18 cellular contexts compared by ENCODE assay signal in genomic region chr5:50687548-50687947, GRCh38. TPM values are rescaled to one million over a fixed set of nuclear protein-coding genes. Genes with fewer than 3 reads are reported as not detected.
A peak's percentile ranks its signal among the peaks of the same experiment; 100 is the strongest.
DNase-seq lines count a peak whose midpoint lies in the region; ATAC-seq and TF ChIP-seq lines count a peak whose summit lies in the region.
"Had no signal": no experiment of that assay in that cellular context is flagged by ENCODE, and none has a peak within 500 bp of the region (broad histone marks: within the 10 kb centered on the region; RNA-seq: fewer than 3 reads in every experiment).

No MANE protein-coding gene starts in this region.

- no peaks in the 10 kb centered on the region for H3K36me3 ChIP-seq in CD4-positive, alpha-beta memory T cell (ENCODE audit: insufficient read depth, low read length)
- H3K36me3 ChIP-seq: BE2C had no signal

- no peaks in the 10 kb centered on the region for H3K27me3 ChIP-seq in CD4-positive, alpha-beta memory T cell (ENCODE audit: insufficient read depth, low read length)
- H3K27me3 ChIP-seq in H9 (ENCODE audit: insufficient read depth, low read length): no peaks in the 10 kb centered on the region
- H3K27me3 ChIP-seq: BE2C had no signal

- peak; percentile 59 for ATAC-seq in activated T-helper 17 cell treated with anti-CD3 and anti-CD28 coated beads, Interleukin-2, amount 50 U/mL, for 72 hours (replicated peaks)
- no peak for ATAC-seq in naive thymus-derived CD8-positive, alpha-beta T cell
- no peak for ATAC-seq in HG03135 (IDR thresholded peaks at IDR 0.05; ENCODE audit: unreplicated experiment)

- H3K4me1 ChIP-seq in CD4-positive, alpha-beta memory T cell (ENCODE audit: insufficient read depth, low read length): peaks cover 68% of the 10 kb centered on the region
- H3K4me1 ChIP-seq in H9 (ENCODE audit: insufficient read depth, low read length): no peaks in the 10 kb centered on the region; the same call in 1 of the 2 replicates
- H3K4me1 ChIP-seq: BE2C had no signal

- H4K20me1 ChIP-seq in H9 (ENCODE audit: control insufficient read depth, insufficient read depth, insufficient read length): no peaks in the 10 kb centered on the region

- peaks cover 45 to 52% of the 10 kb centered on the region in 2 donors for H3K36me3 Mint-ChIP-seq in CD4-positive, alpha-beta memory T cell
- H3K36me3 Mint-ChIP-seq in H9 (ENCODE audit: insufficient read depth in 1 of 3, low read depth in 3 of 3) (peaks cover 28 to 34% (median 30%) of the 10 kb centered on the region in 3 experiments), chondrocyte (ENCODE audit: low read depth) (peaks cover 4% of the 10 kb centered on the region)
- H3K36me3 Mint-ChIP-seq in activated T-helper 17 cell treated with anti-CD3 and anti-CD28 coated beads, Interleukin-2, amount 50 U/mL, for 72 hours (ENCODE audit: low read depth): peaks cover 31% of the 10 kb centered on the region
- peaks cover 23 to 46% (median 34%) of the 10 kb centered on the region in 3 donors for H3K36me3 Mint-ChIP-seq in naive thymus-derived CD8-positive, alpha-beta T cell

- peaks cover 0 to 14% (median 3%) of the 10 kb centered on the region in 8 donors for H3K9me3 Mint-ChIP-seq in CD4-positive, alpha-beta memory T cell
- H3K9me3 Mint-ChIP-seq in H9 (peaks cover 29 to 35% of the 10 kb centered on the region in 2 experiments), chondrocyte (ENCODE audit: low read depth) (peaks cover 5% of the 10 kb centered on the region)
- H3K9me3 Mint-ChIP-seq in activated T-helper 17 cell treated with anti-CD3 and anti-CD28 coated beads, Interleukin-2, amount 50 U/mL, for 72 hours: no peaks in the 10 kb centered on the region
- H3K9me3 Mint-ChIP-seq in naive thymus-derived CD8-positive, alpha-beta T cell: peaks cover 0 to 23% (median 3%) of the 10 kb centered on the region in 9 donors

- no peak overlapping the region for H4K91ac ChIP-seq in H9 (ENCODE audit: insufficient read length, low read depth, low read length)

- WGBS in H9 (ENCODE audit: extremely low coverage, insufficient read length, low lambda C conversion rate): no CpG with 5 or more reads among the region's 4 CpGs

- no peak overlapping the region for H4K5ac ChIP-seq in H9 (ENCODE audit: insufficient read length, low read depth, low read length)

- TF ChIP-seq CTCF in H9 (conservative IDR thresholded peaks at IDR 0.05) (no peak), chondrocyte (IDR thresholded peaks at IDR 0.05) (no peak)

- H2AK5ac ChIP-seq in H9 (ENCODE audit: insufficient read length, low read length): no peak overlapping the region

- no peak overlapping the region for H2BK15ac ChIP-seq in H9 (ENCODE audit: low read depth, low read length)

- H3K4me2 ChIP-seq in H9 (ENCODE audit: insufficient read depth, insufficient read length, low read length): no peak overlapping the region
- H3K4me2 ChIP-seq: PC-9 had no signal

- no peak overlapping the region for H3K9ac ChIP-seq in H9 (ENCODE audit: extremely low read depth, insufficient read length, low read length)

- peaks cover 12 to 50% (median 40%) of the 10 kb centered on the region in 4 donors for H3K4me1 Mint-ChIP-seq in CD4-positive, alpha-beta memory T cell
- H3K4me1 Mint-ChIP-seq in H9: peaks cover 41 to 55% of the 10 kb centered on the region in 2 experiments
- peaks cover 32% of the 10 kb centered on the region for H3K4me1 Mint-ChIP-seq in activated T-helper 17 cell treated with anti-CD3 and anti-CD28 coated beads, Interleukin-2, amount 50 U/mL, for 72 hours
- H3K4me1 Mint-ChIP-seq in naive thymus-derived CD8-positive, alpha-beta T cell: peaks cover 31 to 53% (median 37%) of the 10 kb centered on the region in 4 donors
- peaks cover 28% of the 10 kb centered on the region for H3K4me1 Mint-ChIP-seq in chondrocyte (ENCODE audit: low read depth)

- peaks cover 6% of the 10 kb centered on the region; the same call in 1 of the 2 replicates for H3K79me2 ChIP-seq in H9 (ENCODE audit: insufficient read depth, low read length)

- no peak overlapping the region for H3K23ac ChIP-seq in H9 (ENCODE audit: insufficient read length, low read depth, low read length)

- no peak overlapping the region for H3T11ph ChIP-seq in H9 (ENCODE audit: low read length)

- no peak for DNase-seq in CD4-positive, alpha-beta memory T cell
- DNase-seq in H9 (no peak), chondrocyte (ENCODE audit: low spot score) (no peak), NCI-H69 (lab: John Stamatoyannopoulos, UW) (no peak)
- no peak for DNase-seq in naive thymus-derived CD8-positive, alpha-beta T cell
- DNase-seq: BE2C, COR-L47, DMS153, EL, H7, NCI-H1092, NCI-H1694 treated with DMSO at 0.1 percent for 48 hours, NCI-H774, PC-9 had no signal

- H3K27ac ChIP-seq in CD4-positive, alpha-beta memory T cell (ENCODE audit: low read depth, low read length): no peak overlapping the region
- H3K27ac ChIP-seq in H9 (ENCODE audit: insufficient read length, low read depth, low read length): no peak overlapping the region
- H3K27ac ChIP-seq: PC-9, SK-N-MC had no signal

- H2BK5ac ChIP-seq in H9 (ENCODE audit: insufficient read length, low read length): no peak overlapping the region

- no peak overlapping the region for H2BK12ac ChIP-seq in H9 (ENCODE audit: insufficient read length, low read depth, low read length)

- H2AFZ ChIP-seq in H9 (ENCODE audit: low read length): no peak overlapping the region
- H2AFZ ChIP-seq: PC-9 had no signal

- no peak overlapping the region for H3K56ac ChIP-seq in H9 (ENCODE audit: insufficient read length, low read depth, low read length)

- peak overlapping the region; percentile 39 to 88 (median 73) for H3K27ac Mint-ChIP-seq in CD4-positive, alpha-beta memory T cell
- H3K27ac Mint-ChIP-seq in H9 (peak overlapping the region in 2 of 3 experiments; percentile 80 to 93; a peak in 4 of 7 replicates), chondrocyte (ENCODE audit: unreplicated experiment) (no peak overlapping the region)
- peak overlapping the region; percentile 73 for H3K27ac Mint-ChIP-seq in activated T-helper 17 cell treated with anti-CD3 and anti-CD28 coated beads, Interleukin-2, amount 50 U/mL, for 72 hours
- peak overlapping the region in 8 of 10 donors; percentile 6 to 83 (median 49) for H3K27ac Mint-ChIP-seq in naive thymus-derived CD8-positive, alpha-beta T cell

- no peaks in the 10 kb centered on the region for H3K9me3 ChIP-seq in CD4-positive, alpha-beta memory T cell (ENCODE audit: control insufficient read depth in 1 of 2, low read length in 2 of 2)
- H3K9me3 ChIP-seq in H9 (ENCODE audit: control insufficient read depth, low read depth, low read length): no peaks in the 10 kb centered on the region
- H3K9me3 ChIP-seq: BE2C had no signal

- no peak overlapping the region for H3K4me3 ChIP-seq in CD4-positive, alpha-beta memory T cell (ENCODE audit: low read length in 2 of 2)
- H3K4me3 ChIP-seq: PC-9, SK-N-MC had no signal

- H2BK20ac ChIP-seq in H9 (ENCODE audit: low read depth, low read length, poor library complexity, severe bottlenecking): no peak overlapping the region

- H4K8ac ChIP-seq in H9 (replicated peaks; ENCODE audit: insufficient read length, low read depth, low read length): no peak overlapping the region

- CTCF ChIA-PET in CD4-positive, alpha-beta memory T cell (lab: Charles Lee; ENCODE audit: partially characterized antibody): no interaction called here

- no peak overlapping the region for H2BK120ac ChIP-seq in H9 (ENCODE audit: low read depth, low read length, poor library complexity, severe bottlenecking)

- peaks cover 4% of the 10 kb centered on the region for H3K79me1 ChIP-seq in H9 (ENCODE audit: insufficient read depth, low read depth, low read length, poor library complexity, severe bottlenecking)

- peak overlapping the region in 5 of 8 donors; percentile 5 to 53 (median 29) for H3K4me3 Mint-ChIP-seq in CD4-positive, alpha-beta memory T cell
- H3K4me3 Mint-ChIP-seq in H9 (no peak overlapping the region), chondrocyte (ENCODE audit: unreplicated experiment) (no peak overlapping the region)
- H3K4me3 Mint-ChIP-seq in activated T-helper 17 cell treated with anti-CD3 and anti-CD28 coated beads, Interleukin-2, amount 50 U/mL, for 72 hours: peak overlapping the region; percentile 6
- H3K4me3 Mint-ChIP-seq in naive thymus-derived CD8-positive, alpha-beta T cell: peak overlapping the region in 5 of 10 donors; percentile 1 to 26 (median 12)
- H3K4me3 Mint-ChIP-seq: IgD-negative memory B cell had no signal

- intact Hi-C loops in CD4-positive, alpha-beta memory T cell (cut with micrococcal nuclease): no loop called here

- no peaks in the 10 kb centered on the region for H3K27me3 Mint-ChIP-seq in CD4-positive, alpha-beta memory T cell
- no peaks in the 10 kb centered on the region for H3K27me3 Mint-ChIP-seq in H9 (ENCODE audit: low read depth)
- H3K27me3 Mint-ChIP-seq in activated T-helper 17 cell treated with anti-CD3 and anti-CD28 coated beads, Interleukin-2, amount 50 U/mL, for 72 hours: no peaks in the 10 kb centered on the region
- H3K27me3 Mint-ChIP-seq in naive thymus-derived CD8-positive, alpha-beta T cell: no peaks in the 10 kb centered on the region
- H3K27me3 Mint-ChIP-seq in chondrocyte (ENCODE audit: low read depth): no peaks in the 10 kb centered on the region
- H3K27me3 Mint-ChIP-seq: IgD-negative memory B cell had no signal

- no peak overlapping the region for H3K14ac ChIP-seq in H9 (ENCODE audit: insufficient read depth, low read length)

- H3K18ac ChIP-seq in H9 (ENCODE audit: insufficient read length, low read depth, low read length): no peak overlapping the region

- no peaks in the 10 kb centered on the region for H3K23me2 ChIP-seq in H9 (ENCODE audit: insufficient read length, low read depth, low read length, poor library complexity, severe bottlenecking)

- POLR2A ChIA-PET in CD4-positive, alpha-beta memory T cell (lab: Charles Lee; ENCODE audit: partially characterized antibody): no interaction called here
- POLR2A ChIA-PET in naive thymus-derived CD8-positive, alpha-beta T cell (lab: Charles Lee): no interaction called here

- no peak overlapping the region for H3K4ac ChIP-seq in H9 (ENCODE audit: low read depth, low read length)

RNA-seq across cellular contexts. Expression of gene PARP8, which starts 21.1 kb away (rescaled TPM):
- total RNA-seq in CD4-positive, alpha-beta memory T cell: 100 to 1,000 TPM; 177 to 184 TPM
- 10 to 100 TPM; 89.5 to 94.6 TPM for polyA plus RNA-seq in CD4-positive, alpha-beta memory T cell
- total RNA-seq in H9 (2021) (27.9 and 34.0 TPM in 2 replicates), chondrocyte (23.3 to 31.3 TPM (median 23.6 TPM) in 3 replicates)
- 10 to 100 TPM; 32.4 to 57.2 TPM for total RNA-seq in activated T-helper 17 cell treated with anti-CD3 and anti-CD28 coated beads, Interleukin-2, amount 50 U/mL, for 72 hours
- 100 to 1,000 TPM; 149 to 162 TPM for total RNA-seq in naive thymus-derived CD8-positive, alpha-beta T cell
- polyA plus RNA-seq in naive thymus-derived CD8-positive, alpha-beta T cell: 10 to 100 TPM; 61.9 to 87.2 (median 67.0) TPM

Comparison
In these comparisons a context has a peak if more than half of its experiments do, and no peak if none do; other contexts are left out.
1. H3K4me3 Mint-ChIP-seq: peak in CD4-positive, alpha-beta memory T cell (5 of 8) and activated T-helper 17 cell treated with anti-CD3 and anti-CD28 coated beads, Interleukin-2, amount 50 U/mL, for 72 hours (single experiment); none in H9 (0 of 2) and chondrocyte (single experiment).